Comparison of ENCODE assay signal across 8 cellular contexts in the genomic region with DNA sequence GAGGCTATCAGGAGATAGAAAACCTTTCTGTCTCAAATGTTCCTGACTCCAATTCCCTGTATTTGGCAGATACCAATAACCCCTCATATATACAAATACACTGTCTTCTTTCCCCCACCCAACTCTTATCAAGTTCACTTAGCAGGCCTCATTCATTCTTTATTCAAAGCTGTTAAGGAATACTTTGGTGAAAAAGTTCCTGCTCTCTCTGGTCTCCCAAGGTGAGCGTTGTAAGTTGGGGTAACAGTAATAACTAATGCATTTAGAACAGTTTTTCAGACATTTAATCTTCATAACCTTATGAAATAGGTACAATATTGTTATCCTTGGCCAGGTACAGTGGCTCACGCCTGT. TPM values are rescaled to one million over a fixed set of nuclear protein-coding genes. Genes with fewer than 3 reads are reported as not detected.
DNase-seq lines count a peak whose midpoint lies in the region; ATAC-seq, FAIRE-seq and TF ChIP-seq lines count a peak whose summit lies in the region.

No MANE protein-coding gene starts in this region.

- H3K36me3 ChIP-seq in heart left ventricle (no peaks in the 10 kb centered on the region), keratinocyte (ENCODE audit: control insufficient read depth in 2 of 2, extremely low read depth in 1 of 2, insufficient read depth in 2 of 2, low read length in 2 of 2) (no peaks in the 10 kb centered on the region), thoracic aorta (no peaks in the 10 kb centered on the region)

- POLR2A ChIA-PET in activated B cell treated with CpG ODN at 0.5 μM for 24 hours (lab: Charles Lee), result interaction anchor here (0.7 to 2.7 kb wide), 24 partner anchors 9 to 1459 kb away, joined by 3 to 28 read pairs (median 4); a partner anchor contains a TSS

- peak overlapping the region; percentile 81 for H3K4me2 ChIP-seq in keratinocyte (ENCODE audit: control insufficient read depth, extremely low read depth, insufficient read depth, low read depth, low read length)

- no peak for FAIRE-seq in keratinocyte (lab: Jason Lieb, UNC)

- peak overlapping the region; percentile 15 for H3K27ac Mint-ChIP-seq in activated B cell treated with CpG ODN at 0.5 μM for 24 hours

- H3K9me3 ChIP-seq in heart left ventricle (no peaks in the 10 kb centered on the region), keratinocyte (ENCODE audit: control insufficient read depth, low read depth, low read length) (no peaks in the 10 kb centered on the region), thoracic aorta (no peaks in the 10 kb centered on the region)

- H3K9ac ChIP-seq in keratinocyte (ENCODE audit: control insufficient read depth, extremely low read depth, insufficient read depth, low read length), result no peak overlapping the region

- H3K27me3 Mint-ChIP-seq in activated B cell treated with CpG ODN at 0.5 μM for 24 hours, result no peaks in the 10 kb centered on the region

- no peak for ATAC-seq in heart left ventricle
- ATAC-seq in left cardiac atrium, result no peak
- ATAC-seq in activated B cell treated with CpG ODN at 0.5 μM for 24 hours (ENCODE audit: low read depth), result no peak
- ATAC-seq in thoracic aorta (ENCODE audit: insufficient number of reproducible peaks, low FRiP score, low read depth), result no peak
- ATAC-seq in GM19324 (IDR thresholded peaks at IDR 0.05; ENCODE audit: low FRiP score, unreplicated experiment), result no peak

- dilution Hi-C loops in keratinocyte (cut with MboI; ENCODE audit: extremely low pct_ligation_motif_present, low sequenced_read_pairs), result no loop called here

- intact Hi-C loops in heart left ventricle (cut with DNase I), result loop anchor here in 9 of 10 donors (2.0 to 10.0 kb wide), 11 partner anchors 58 to 373 kb away; a partner anchor contains a TSS
- intact Hi-C loops in left cardiac atrium (cut with DNase I), result loop anchor here in 1 of 2 donors (5.0 kb wide), 2 partner anchors 198 to 288 kb away; no protein-coding TSS in a partner anchor
- intact Hi-C loops in activated B cell treated with CpG ODN at 0.5 μM for 24 hours (cut with micrococcal nuclease), result loop anchor here (1.0 to 2.0 kb wide), 4 partner anchors 78 to 730 kb away; a partner anchor contains a TSS

- H3K4me3 ChIP-seq in heart left ventricle (peak overlapping the region in 8 of 12 donors; percentile 51 to 68 (median 60)), keratinocyte (ENCODE audit: control insufficient read depth in 2 of 3, extremely low read depth in 1 of 3, insufficient read depth in 2 of 3, low read depth in 1 of 3, low read length in 3 of 3) (peak overlapping the region in 1 of 3 experiments; percentile 75), thoracic aorta (peak overlapping the region; percentile 86)

- no peak for TF ChIP-seq POLR2A in heart left ventricle (IDR thresholded peaks at IDR 0.05)

- WGBS in heart left ventricle, 4 donors, result 85 to 90% (median 87%) methylated on average over 2 of the region's 2 CpGs

- H2AFZ ChIP-seq in keratinocyte (ENCODE audit: control insufficient read depth, low read length), result no peak overlapping the region

- H3K27me3 ChIP-seq in heart left ventricle, result peaks cover 0 to 6% (median 0%) of the 10 kb centered on the region in 9 donors
- no peaks in the 10 kb centered on the region for H3K27me3 ChIP-seq in keratinocyte (ENCODE audit: control insufficient read depth, extremely low read depth, insufficient read depth, low read length)
- H3K27me3 ChIP-seq in thoracic aorta (replicated peaks; ENCODE audit: insufficient read depth), result no peaks in the 10 kb centered on the region

- H3K4me3 Mint-ChIP-seq in activated B cell treated with CpG ODN at 0.5 μM for 24 hours, result peak overlapping the region; percentile 92

- DNase-seq in heart left ventricle (no peak), left cardiac atrium (no peak), activated B cell treated with CpG ODN at 0.5 μM for 24 hours (no peak), keratinocyte (ENCODE audit: low read depth, low spot score) (no peak), thoracic aorta (ENCODE audit: low spot score) (no peak), ureter (ENCODE audit: low spot score) (no peak), NCI-H510A treated with DMSO at 0.1 percent for 48 hours (lab: John Stamatoyannopoulos, UW) (no peak)

- H3K4me1 ChIP-seq in heart left ventricle (peaks cover 0 to 33% (median 19%) of the 10 kb centered on the region in 12 donors), keratinocyte (ENCODE audit: control insufficient read depth, extremely low read depth, insufficient read depth, low read length) (peaks cover 11% of the 10 kb centered on the region), thoracic aorta (ENCODE audit: control insufficient read depth in 1 of 2, low read depth in 2 of 2) (peaks cover 6 to 20% of the 10 kb centered on the region in 2 donors)

- no peaks in the 10 kb centered on the region for H3K79me2 ChIP-seq in keratinocyte (ENCODE audit: control insufficient read depth, insufficient read depth, low read length)

- H3K4me1 Mint-ChIP-seq in activated B cell treated with CpG ODN at 0.5 μM for 24 hours, result peaks cover 33% of the 10 kb centered on the region

- H3K9me3 Mint-ChIP-seq in activated B cell treated with CpG ODN at 0.5 μM for 24 hours, result no peaks in the 10 kb centered on the region

- TF ChIP-seq CTCF in heart left ventricle (IDR thresholded peaks at IDR 0.05) (no peak), activated B cell treated with CpG ODN at 0.5 μM for 24 hours (IDR thresholded peaks at IDR 0.05) (peak; percentile 3), keratinocyte (optimal IDR thresholded peaks at IDR 0.05 in 1 of 3, IDR thresholded peaks at IDR 0.05 in 1 of 3, conservative IDR thresholded peaks at IDR 0.05 in 1 of 3; ENCODE audit: extremely low read depth in 1 of 3, insufficient read depth in 2 of 3, low read length in 3 of 3) (no peak), thoracic aorta (IDR thresholded peaks at IDR 0.05) (no peak)

- no peaks in the 10 kb centered on the region for H3K9me1 ChIP-seq in keratinocyte (ENCODE audit: control insufficient read depth, extremely low read depth, insufficient read depth, low read length)

- no peaks in the 10 kb centered on the region for H3K36me3 Mint-ChIP-seq in activated B cell treated with CpG ODN at 0.5 μM for 24 hours (ENCODE audit: low read depth)

- H3K27ac ChIP-seq in heart left ventricle (peak overlapping the region in 1 of 12 donors; percentile 61), keratinocyte (ENCODE audit: control insufficient read depth, insufficient read depth, low read length) (no peak overlapping the region), thoracic aorta (peak overlapping the region in 1 of 2 donors; percentile 71)

- CTCF ChIA-PET in activated B cell treated with CpG ODN at 0.5 μM for 24 hours (lab: Charles Lee), result interaction anchor here (0.6 to 5.0 kb wide), 39 partner anchors 8 to 550 kb away, joined by 3 to 58 read pairs (median 6); a partner anchor contains a TSS

- H4K20me1 ChIP-seq in keratinocyte (ENCODE audit: control insufficient read depth, extremely low read depth, insufficient read depth, low read length), result no peaks in the 10 kb centered on the region

RNA-seq across cellular contexts. Expression of a gene that starts 3.9 kb away (rescaled TPM):
- total RNA-seq in heart left ventricle, result 10 to 100 TPM in 7 of 9 donors, 1 to 10 TPM in 2; 7.8 to 18.2 (median 12.4) TPM
- polyA plus RNA-seq in heart left ventricle, result 10 to 100 TPM in 1 of 2 donors, 1 to 10 TPM in 1; 6.9 to 15.7 TPM
- total RNA-seq in left cardiac atrium, result 10 to 100 TPM; 12.0 to 14.2 TPM
- total RNA-seq in activated B cell treated with CpG ODN at 0.5 μM for 24 hours, result 5.2 and 6.4 TPM in 2 replicates
- 2.5 to 6.2 TPM (median 2.7 TPM) in 3 replicates for polyA plus RNA-seq in keratinocyte
- polyA plus RNA-seq in keratinocyte (2011; ENCODE audit: low read depth), result 0.82 TPM
- polyA plus RNA-seq in keratinocyte (2011; cell fraction: cytosol; rRNA removed), result 2.2 and 3.3 TPM in 2 replicates
- 1.9 and 2.4 TPM in 2 replicates for polyA plus RNA-seq in keratinocyte (2011; cell fraction: nucleus; rRNA removed)
- 1.2 and 9.6 TPM in 2 replicates for polyA plus RNA-seq in keratinocyte (2012; ENCODE audit: low replicate concordance)
- polyA minus RNA-seq in keratinocyte, result 1.8 to 16.1 TPM (median 2.7 TPM) in 3 replicates
- 2.1 TPM for polyA minus RNA-seq in keratinocyte (2011; cell fraction: cytosol; rRNA and poly(A)+ RNA removed)
- polyA minus RNA-seq in keratinocyte (2011; cell fraction: nucleus; rRNA and poly(A)+ RNA removed), result 0.42 and 1.8 TPM in 2 replicates
- 1 to 10 TPM; 3.0 to 9.7 TPM for total RNA-seq in thoracic aorta
- 7.2 TPM for total RNA-seq in ureter

RNA-seq across cellular contexts. Expression of a gene that starts 10.2 kb away (rescaled TPM):
- total RNA-seq in heart left ventricle, result 1,000 to 10,000 TPM in 3 of 9 donors, 100 to 1,000 TPM in 6; 475 to 1,670 (median 767) TPM
- 1,000 to 10,000 TPM; 1,034 to 2,790 TPM for polyA plus RNA-seq in heart left ventricle
- 1,000 to 10,000 TPM; 1,288 to 1,875 TPM for total RNA-seq in left cardiac atrium
- 104 and 111 TPM in 2 replicates for total RNA-seq in activated B cell treated with CpG ODN at 0.5 μM for 24 hours
- 517 to 917 TPM (median 749 TPM) in 3 replicates for polyA plus RNA-seq in keratinocyte
- polyA plus RNA-seq in keratinocyte (2011; ENCODE audit: low read depth), result 290 TPM
- 762 and 937 TPM in 2 replicates for polyA plus RNA-seq in keratinocyte (2011; cell fraction: cytosol; rRNA removed)
- polyA plus RNA-seq in keratinocyte (2011; cell fraction: nucleus; rRNA removed), result 747 and 954 TPM in 2 replicates
- polyA plus RNA-seq in keratinocyte (2012; ENCODE audit: low replicate concordance), result 609 and 814 TPM in 2 replicates
- 130 to 440 TPM (median 416 TPM) in 3 replicates for polyA minus RNA-seq in keratinocyte
- polyA minus RNA-seq in keratinocyte (2011; cell fraction: cytosol; rRNA and poly(A)+ RNA removed), result 361 TPM
- polyA minus RNA-seq in keratinocyte (2011; cell fraction: nucleus; rRNA and poly(A)+ RNA removed), result 155 and 221 TPM in 2 replicates
- 100 to 1,000 TPM; 615 to 776 TPM for total RNA-seq in thoracic aorta
- 905 TPM for total RNA-seq in ureter

RNA-seq across cellular contexts. Expression of a gene that starts 18.8 kb away (rescaled TPM):
- total RNA-seq in heart left ventricle, result 10 to 100 TPM in 8 of 9 donors, 1 to 10 TPM in 1; 5.9 to 20.5 (median 16.2) TPM
- polyA plus RNA-seq in heart left ventricle, result 10 to 100 TPM; 25.8 to 42.4 TPM
- 10 to 100 TPM; 29.5 to 38.1 TPM for total RNA-seq in left cardiac atrium
- total RNA-seq in activated B cell treated with CpG ODN at 0.5 μM for 24 hours, result 10.3 and 16.5 TPM in 2 replicates
- 0.67 to 1.2 TPM (median 0.77 TPM) in 3 replicates for polyA plus RNA-seq in keratinocyte
- polyA plus RNA-seq in keratinocyte (2011; ENCODE audit: low read depth), result not detected
- 0.18 and 0.47 TPM in 2 replicates for polyA plus RNA-seq in keratinocyte (2011; cell fraction: cytosol; rRNA removed)
- 3.4 and 5.0 TPM in 2 replicates for polyA plus RNA-seq in keratinocyte (2011; cell fraction: nucleus; rRNA removed)
- polyA plus RNA-seq in keratinocyte (2012; ENCODE audit: low replicate concordance), result 0.79 and 1.8 TPM in 2 replicates
- 1.2 to 2.9 TPM (median 2.1 TPM) in 3 replicates for polyA minus RNA-seq in keratinocyte
- polyA minus RNA-seq in keratinocyte (2011; cell fraction: cytosol; rRNA and poly(A)+ RNA removed), result not detected
- not detected in 2 replicates for polyA minus RNA-seq in keratinocyte (2011; cell fraction: nucleus; rRNA and poly(A)+ RNA removed)
- total RNA-seq in thoracic aorta, result 10 to 100 TPM; 24.4 to 29.5 TPM
- 5.8 TPM for total RNA-seq in ureter

RNA-seq across cellular contexts. Expression of a gene that starts 23.2 kb away (rescaled TPM):
- total RNA-seq in heart left ventricle, result 100 to 1,000 TPM in 5 of 9 donors, 10 to 100 TPM in 4; 71.3 to 173 (median 131) TPM
- 100 to 1,000 TPM; 187 to 314 TPM for polyA plus RNA-seq in heart left ventricle
- total RNA-seq in left cardiac atrium, result 100 to 1,000 TPM; 119 to 123 TPM
- 91.0 and 104 TPM in 2 replicates for total RNA-seq in activated B cell treated with CpG ODN at 0.5 μM for 24 hours
- 53.1 to 68.2 TPM (median 62.5 TPM) in 3 replicates for polyA plus RNA-seq in keratinocyte
- 27.4 TPM for polyA plus RNA-seq in keratinocyte (2011; ENCODE audit: low read depth)
- 47.9 and 70.6 TPM in 2 replicates for polyA plus RNA-seq in keratinocyte (2011; cell fraction: cytosol; rRNA removed)
- 17.0 and 20.4 TPM in 2 replicates for polyA plus RNA-seq in keratinocyte (2011; cell fraction: nucleus; rRNA removed)
- polyA plus RNA-seq in keratinocyte (2012; ENCODE audit: low replicate concordance), result 39.8 and 73.4 TPM in 2 replicates
- 25.8 to 32.3 TPM (median 31.8 TPM) in 3 replicates for polyA minus RNA-seq in keratinocyte
- 25.7 TPM for polyA minus RNA-seq in keratinocyte (2011; cell fraction: cytosol; rRNA and poly(A)+ RNA removed)
- 5.3 and 10.4 TPM in 2 replicates for polyA minus RNA-seq in keratinocyte (2011; cell fraction: nucleus; rRNA and poly(A)+ RNA removed)
- 100 to 1,000 TPM; 113 to 117 TPM for total RNA-seq in thoracic aorta
- 105 TPM for total RNA-seq in ureter

RNA-seq across cellular contexts. Expression of a gene that starts 31.3 kb away (rescaled TPM):
- 1,000 to 10,000 TPM in 1 of 9 donors, 100 to 1,000 TPM in 8; 199 to 1,007 (median 620) TPM for total RNA-seq in heart left ventricle
- polyA plus RNA-seq in heart left ventricle, result 100 to 1,000 TPM; 173 to 573 TPM
- total RNA-seq in left cardiac atrium, result 100 to 1,000 TPM; 395 to 448 TPM
- 1.4 and 2.1 TPM in 2 replicates for total RNA-seq in activated B cell treated with CpG ODN at 0.5 μM for 24 hours
- 0.04 to 0.19 TPM (median 0.07 TPM) in 3 replicates for polyA plus RNA-seq in keratinocyte
- polyA plus RNA-seq in keratinocyte (2011; ENCODE audit: low read depth), result 0.44 TPM
- polyA plus RNA-seq in keratinocyte (2011; cell fraction: cytosol; rRNA removed), result 0.27 TPM in 1 of 2 replicates, not detected in the other
- polyA plus RNA-seq in keratinocyte (2011; cell fraction: nucleus; rRNA removed), result 0.45 and 0.51 TPM in 2 replicates
- polyA plus RNA-seq in keratinocyte (2012; ENCODE audit: low replicate concordance), result 0.24 and 0.95 TPM in 2 replicates
- polyA minus RNA-seq in keratinocyte, result 0.20 TPM in 1 of 3 replicates, not detected in the others
- polyA minus RNA-seq in keratinocyte (2011; cell fraction: cytosol; rRNA and poly(A)+ RNA removed), result not detected
- polyA minus RNA-seq in keratinocyte (2011; cell fraction: nucleus; rRNA and poly(A)+ RNA removed), result not detected in 2 replicates
- total RNA-seq in thoracic aorta, result 100 to 1,000 TPM; 285 to 317 TPM
- total RNA-seq in ureter, result 99.7 TPM
